17 cellular contexts compared by ENCODE assay signal in the genomic region with DNA sequence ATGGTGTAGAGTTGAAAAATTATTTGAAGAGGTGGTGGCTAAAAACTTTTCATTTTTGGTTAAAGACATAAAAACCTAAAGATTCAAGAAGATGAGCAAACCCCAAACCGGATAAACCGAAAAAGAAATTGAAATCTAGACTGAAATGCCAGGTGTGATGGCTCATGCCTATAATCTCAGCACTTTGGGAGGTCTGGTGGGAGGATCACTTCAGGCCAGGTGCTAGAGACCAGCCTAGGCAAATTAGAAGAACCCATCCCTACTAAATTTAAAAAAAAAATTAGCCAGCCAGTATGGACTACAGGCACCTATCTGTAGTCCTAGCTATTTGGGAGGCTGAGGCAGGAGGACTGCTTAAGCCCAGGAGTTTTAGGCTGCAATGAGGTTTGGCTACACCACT.
DNase-seq lines count a peak whose midpoint lies in the region; ATAC-seq and TF ChIP-seq lines count a peak whose summit lies in the region.
"Had no signal": no experiment of that assay in that cellular context is flagged by ENCODE, and none has a peak within 500 bp of the region (broad histone marks: within the 10 kb centered on the region; RNA-seq: fewer than 3 reads in every experiment).

No MANE protein-coding gene starts in this region.

- intact Hi-C loops in Right ventricle myocardium inferior (cut with DNase I): no loop called here

- H3K79me2 ChIP-seq in MM.1S (ENCODE audit: low read length): peaks cover 49% of the 10 kb centered on the region

- H3K9me2 ChIP-seq in MM.1S (replicated peaks; ENCODE audit: insufficient read depth, low read length): no peaks in the 10 kb centered on the region

- TF ChIP-seq CTCF in MM.1S (IDR thresholded peaks at IDR 0.05; ENCODE audit: low read length): no peak

- no peaks in the 10 kb centered on the region for H3K36me3 ChIP-seq in MM.1S (replicated peaks; ENCODE audit: insufficient read depth, low read length)
- H3K36me3 ChIP-seq: BLaER1 treated with 17β-estradiol and CSF1 and Interleukin-3, amounts not matched to agents 10 nM and 100 nM had no signal

- peaks cover 48% of the 10 kb centered on the region for H3K4me1 ChIP-seq in MM.1S (ENCODE audit: low read length)
- H3K4me1 ChIP-seq: A549; BLaER1 treated with 17β-estradiol and CSF1 and Interleukin-3, amounts not matched to agents 10 nM and 100 nM; Caco-2 had no signal

- peak overlapping the region; percentile 58 for H3K4me3 ChIP-seq in MM.1S (ENCODE audit: low read length)
- H3K4me3 ChIP-seq: A549; BLaER1 treated with 17β-estradiol and CSF1 and Interleukin-3, amounts not matched to agents 10 nM and 100 nM had no signal

- 0 out of 2 replicates have a peak overlapping the region, but pooled peaks have one; percentile 9 for H2AFZ ChIP-seq in MM.1S (ENCODE audit: low read length)

- H3K27ac ChIP-seq in MM.1S (ENCODE audit: low read length): peak overlapping the region; percentile 78
- H3K27ac ChIP-seq: 22Rv1; A549; BLaER1 treated with 17β-estradiol and CSF1 and Interleukin-3, amounts not matched to agents 10 nM and 100 nM; C4-2B had no signal

- peaks cover 17% of the 10 kb centered on the region for H3F3A ChIP-seq in MM.1S (ENCODE audit: insufficient read depth, low read length)

- H3K9ac ChIP-seq in MM.1S (ENCODE audit: low read length): peak overlapping the region; percentile 21; the same call in 1 of the 2 replicates
- H3K9ac ChIP-seq: BLaER1 treated with 17β-estradiol and CSF1 and Interleukin-3, amounts not matched to agents 10 nM and 100 nM had no signal

- H4K20me1 ChIP-seq in MM.1S (ENCODE audit: insufficient read depth, low read length): no peaks in the 10 kb centered on the region

- peak overlapping the region; percentile 89 for H3K4me2 ChIP-seq in MM.1S (ENCODE audit: low read depth, low read length)
- H3K4me2 ChIP-seq: A549; BLaER1 treated with 17β-estradiol and CSF1 and Interleukin-3, amounts not matched to agents 10 nM and 100 nM had no signal

- no peaks in the 10 kb centered on the region for H3K9me3 ChIP-seq in MM.1S (replicated peaks; ENCODE audit: insufficient read depth, low read length)
- H3K9me3 ChIP-seq: A549; BLaER1 treated with 17β-estradiol and CSF1 and Interleukin-3, amounts not matched to agents 10 nM and 100 nM had no signal

- no peaks in the 10 kb centered on the region for H3K27me3 ChIP-seq in MM.1S (replicated peaks; ENCODE audit: insufficient read depth, low read length)
- H3K27me3 ChIP-seq: BLaER1 treated with 17β-estradiol and CSF1 and Interleukin-3, amounts not matched to agents 10 nM and 100 nM had no signal

- DNase-seq in NCI-H748 (lab: John Stamatoyannopoulos, UW; ENCODE audit: unreplicated experiment) (peak; percentile 65), NCI-H748 treated with DMSO at 0.1 percent for 48 hours (lab: John Stamatoyannopoulos, UW) (no peak), MM.1S (peak; percentile 88), RPMI8226 (peak; percentile 10), NCI-H2171 treated with DMSO at 0.1 percent for 48 hours (lab: John Stamatoyannopoulos, UW) (no peak), Right ventricle myocardium inferior (ENCODE audit: missing footprints) (no peak)
- DNase-seq: AML-193; Caco-2; Calu3; CD4-positive, alpha-beta T cell; CD8-positive, alpha-beta T cell; DMS79 treated with DMSO at 0.1 percent for 48 hours; GF-D8 had no signal

- ATAC-seq in Right ventricle myocardium inferior: no peak
- ATAC-seq: A549; CD8-positive, alpha-beta T cell had no signal

Comparison
In these comparisons a context has a peak if more than half of its experiments do, and no peak if none do; other contexts are left out.
1. DNase-seq: peak in NCI-H748 (single experiment), MM.1S (single experiment) and RPMI8226 (single experiment); none in NCI-H748 treated with DMSO at 0.1 percent for 48 hours (single experiment), NCI-H2171 treated with DMSO at 0.1 percent for 48 hours (single experiment) and Right ventricle myocardium inferior (single experiment).